26 cellular contexts compared by ENCODE assay signal in the genomic region with DNA sequence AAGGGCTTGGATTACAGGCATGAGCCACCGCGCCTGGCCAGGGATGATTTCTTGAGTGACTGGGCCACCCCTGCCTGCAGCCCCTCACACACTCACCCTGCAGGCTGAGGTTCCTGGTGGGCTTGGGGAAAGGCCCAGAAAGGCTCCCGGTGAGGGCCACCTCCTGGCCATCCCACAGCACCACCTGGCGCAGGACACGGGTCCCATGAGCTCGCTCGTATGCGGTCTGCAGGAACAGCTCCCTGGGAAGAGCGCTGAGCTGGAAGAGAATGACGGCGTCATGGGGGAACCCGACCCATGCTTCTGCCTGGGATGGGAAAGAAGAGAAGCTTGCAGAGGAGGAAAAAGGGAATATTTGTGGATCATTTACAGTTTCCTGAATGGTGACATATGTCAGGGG.
"Had no signal": no experiment of that assay in that cellular context is flagged by ENCODE, and none has a peak within 500 bp of the region (broad histone marks: within the 10 kb centered on the region; RNA-seq: fewer than 3 reads in every experiment).

No MANE protein-coding gene starts in this region.

- FAIRE-seq: astrocyte, TTC549 had no signal

- H3K9me3 Mint-ChIP-seq: activated CD4-positive, alpha-beta memory T cell treated with anti-CD3 and anti-CD28 coated beads, Interleukin-2, amount 10 ng/mL, durations not matched to agents 7 days and 5 days; activated naive CD4-positive, alpha-beta T cell treated with anti-CD3 and anti-CD28 coated beads, Interleukin-2, amount 10 ng/mL, durations not matched to agents 7 days and 5 days; activated naive CD8-positive, alpha-beta T cell treated with anti-CD3 and anti-CD28 coated beads, Interleukin-2, amount 10 ng/mL, durations not matched to agents 7 days and 5 days; T-helper 2 cell treated with Interferon-gamma antibody and Interleukin-4, amounts not matched to agents 5 μg/mL and 100 μg/mL, for 36 hours had no signal

- H3K4me1 ChIP-seq: breast epithelium, SJCRH30 had no signal

- H3K4me3 Mint-ChIP-seq: activated CD4-positive, alpha-beta memory T cell treated with anti-CD3 and anti-CD28 coated beads, Interleukin-2, amount 10 ng/mL, durations not matched to agents 7 days and 5 days; activated CD4-positive, alpha-beta T cell treated with anti-CD3 and anti-CD28 coated beads for 36 hours; activated CD8-positive, alpha-beta memory T cell treated with anti-CD3 and anti-CD28 coated beads, Interleukin-2, amount 10 ng/mL, durations not matched to agents 7 days and 5 days; activated naive CD4-positive, alpha-beta T cell treated with anti-CD3 and anti-CD28 coated beads, Interleukin-2, amount 10 ng/mL, durations not matched to agents 7 days and 5 days; activated naive CD8-positive, alpha-beta T cell treated with anti-CD3 and anti-CD28 coated beads, Interleukin-2, amount 10 ng/mL, durations not matched to agents 7 days and 5 days; T-helper 2 cell treated with Interferon-gamma antibody and Interleukin-4, amounts not matched to agents 5 μg/mL and 100 μg/mL, for 36 hours had no signal

- H3K36me3 ChIP-seq: breast epithelium, SJCRH30 had no signal

- H3K27me3 ChIP-seq: body of pancreas, breast epithelium had no signal

- H3K27ac Mint-ChIP-seq: activated CD4-positive, alpha-beta memory T cell treated with anti-CD3 and anti-CD28 coated beads, Interleukin-2, amount 10 ng/mL, durations not matched to agents 7 days and 5 days; activated CD4-positive, alpha-beta T cell treated with anti-CD3 and anti-CD28 coated beads for 36 hours; activated CD8-positive, alpha-beta memory T cell treated with anti-CD3 and anti-CD28 coated beads, Interleukin-2, amount 10 ng/mL, durations not matched to agents 7 days and 5 days; activated naive CD4-positive, alpha-beta T cell treated with anti-CD3 and anti-CD28 coated beads, Interleukin-2, amount 10 ng/mL, durations not matched to agents 7 days and 5 days; T-helper 2 cell treated with Interferon-gamma antibody and Interleukin-4, amounts not matched to agents 5 μg/mL and 100 μg/mL, for 36 hours had no signal

- ATAC-seq: activated CD4-positive, alpha-beta T cell treated with anti-CD3 and anti-CD28 coated beads for 36 hours; body of pancreas had no signal

- DNase-seq: activated CD4-positive, alpha-beta memory T cell treated with anti-CD3 and anti-CD28 coated beads, Interleukin-2, amount 10 ng/mL, durations not matched to agents 7 days and 5 days; activated CD4-positive, alpha-beta T cell treated with anti-CD3 and anti-CD28 coated beads for 36 hours; activated CD4-positive, alpha-beta T cell treated with anti-CD3 and anti-CD28 coated beads, Interleukin-2, amount 50 U/mL, for 1 hour; activated CD8-positive, alpha-beta memory T cell treated with anti-CD3 and anti-CD28 coated beads for 24 hours; activated CD8-positive, alpha-beta memory T cell treated with anti-CD3 and anti-CD28 coated beads, Interleukin-2, amount 10 ng/mL, durations not matched to agents 7 days and 5 days; activated CD8-positive, alpha-beta memory T cell treated with anti-CD3 and anti-CD28 coated beads, Interleukin-2, amount 50 U/mL, for 48 hours; activated effector memory CD4-positive, alpha-beta T cell treated with Interleukin-2 at 50 U/mL for 16 hours; activated naive CD4-positive, alpha-beta T cell treated with anti-CD3 and anti-CD28 coated beads, Interleukin-2, amount 10 ng/mL, durations not matched to agents 7 days and 5 days; activated naive CD8-positive, alpha-beta T cell treated with anti-CD3 and anti-CD28 coated beads, Interleukin-2, amount 10 ng/mL, durations not matched to agents 7 days and 5 days; activated T-cell treated with anti-CD3 and anti-CD28 coated beads, Interleukin-2, amount 50 U/mL, for 48 hours; body of pancreas; NCI-H1092 treated with DMSO at 0.1 percent for 48 hours; NCI-H1417; NCI-H146; NCI-H187; NCI-H2029 treated with DMSO at 0.1 percent for 48 hours; NCI-H2107; NCI-H345; NCI-H524 treated with DMSO at 0.1 percent for 48 hours; SHP77; SJCRH30 had no signal

- H3K9me3 ChIP-seq: body of pancreas, breast epithelium, SJCRH30 had no signal

- H3K4me1 Mint-ChIP-seq: activated CD4-positive, alpha-beta T cell treated with anti-CD3 and anti-CD28 coated beads for 36 hours had no signal

- H3K27me3 Mint-ChIP-seq: activated CD4-positive, alpha-beta memory T cell treated with anti-CD3 and anti-CD28 coated beads, Interleukin-2, amount 10 ng/mL, durations not matched to agents 7 days and 5 days; activated CD4-positive, alpha-beta T cell treated with anti-CD3 and anti-CD28 coated beads for 36 hours; activated naive CD8-positive, alpha-beta T cell treated with anti-CD3 and anti-CD28 coated beads, Interleukin-2, amount 10 ng/mL, durations not matched to agents 7 days and 5 days had no signal

- H3K36me3 Mint-ChIP-seq: activated CD8-positive, alpha-beta memory T cell treated with anti-CD3 and anti-CD28 coated beads, Interleukin-2, amount 10 ng/mL, durations not matched to agents 7 days and 5 days; activated naive CD4-positive, alpha-beta T cell treated with anti-CD3 and anti-CD28 coated beads, Interleukin-2, amount 10 ng/mL, durations not matched to agents 7 days and 5 days; activated naive CD8-positive, alpha-beta T cell treated with anti-CD3 and anti-CD28 coated beads, Interleukin-2, amount 10 ng/mL, durations not matched to agents 7 days and 5 days had no signal

- H3K27ac ChIP-seq: body of pancreas, breast epithelium, SJCRH30, SK-N-MC had no signal

- H3K4me3 ChIP-seq: body of pancreas, breast epithelium, SJCRH30, SK-N-MC had no signal
